19 cellular contexts compared by ENCODE assay signal in genomic region chr10:76299501-76299900, GRCh38.
"Had no signal": no experiment of that assay in that cellular context is flagged by ENCODE, and none has a peak within 500 bp of the region (broad histone marks: within the 10 kb centered on the region; RNA-seq: fewer than 3 reads in every experiment).

No MANE protein-coding gene starts in this region.

- H3K27ac Mint-ChIP-seq: natural killer cell; neural progenitor cell; progenitor cell of endocrine pancreas; stimulated activated effector memory CD8-positive, alpha-beta T cell treated with anti-CD3 and anti-CD28 coated beads, Interleukin-12 subunit alpha, Interleukin-12 subunit beta, amount 100 ng/mL, for 72 hours; type B pancreatic cell had no signal

- H3K36me3 Mint-ChIP-seq: natural killer cell; neural progenitor cell; stimulated activated effector memory CD8-positive, alpha-beta T cell treated with anti-CD3 and anti-CD28 coated beads, Interleukin-12 subunit alpha, Interleukin-12 subunit beta, amount 100 ng/mL, for 72 hours had no signal

- DNase-seq: dorsolateral prefrontal cortex; effector CD4-positive, alpha-beta T cell; foreskin fibroblast; heart left ventricle; left cardiac atrium; left lung; natural killer cell; right lobe of liver; small intestine; stimulated activated CD4-positive, alpha-beta T cell treated with anti-CD3 and anti-CD28 coated beads, Interleukin-15, amount 100 ng/mL, for 24 hours; stimulated activated CD4-positive, alpha-beta T cell treated with anti-CD3 and anti-CD28 coated beads, Interleukin-4, amount 100 ng/mL, for 24 hours; stimulated activated naive CD4-positive, alpha-beta T cell treated with Interleukin-2 at 50 U/mL for 16 hours; stomach; thyroid gland had no signal

- ATAC-seq: gastroesophageal sphincter; heart left ventricle; left cardiac atrium; left lung; natural killer cell; right lobe of liver; stimulated activated effector memory CD8-positive, alpha-beta T cell treated with anti-CD3 and anti-CD28 coated beads, Interleukin-12 subunit alpha, Interleukin-12 subunit beta, amount 100 ng/mL, for 72 hours had no signal

- H3K27me3 Mint-ChIP-seq: progenitor cell of endocrine pancreas had no signal

- H3K9me3 Mint-ChIP-seq: neural progenitor cell had no signal

- H3K4me3 Mint-ChIP-seq: natural killer cell; neural progenitor cell; stimulated activated effector memory CD8-positive, alpha-beta T cell treated with anti-CD3 and anti-CD28 coated beads, Interleukin-12 subunit alpha, Interleukin-12 subunit beta, amount 100 ng/mL, for 72 hours; type B pancreatic cell had no signal

- H3K4me1 Mint-ChIP-seq: natural killer cell; stimulated activated effector memory CD8-positive, alpha-beta T cell treated with anti-CD3 and anti-CD28 coated beads, Interleukin-12 subunit alpha, Interleukin-12 subunit beta, amount 100 ng/mL, for 72 hours had no signal
